Comparison of ENCODE assay signal across 35 cellular contexts in the genomic region with DNA sequence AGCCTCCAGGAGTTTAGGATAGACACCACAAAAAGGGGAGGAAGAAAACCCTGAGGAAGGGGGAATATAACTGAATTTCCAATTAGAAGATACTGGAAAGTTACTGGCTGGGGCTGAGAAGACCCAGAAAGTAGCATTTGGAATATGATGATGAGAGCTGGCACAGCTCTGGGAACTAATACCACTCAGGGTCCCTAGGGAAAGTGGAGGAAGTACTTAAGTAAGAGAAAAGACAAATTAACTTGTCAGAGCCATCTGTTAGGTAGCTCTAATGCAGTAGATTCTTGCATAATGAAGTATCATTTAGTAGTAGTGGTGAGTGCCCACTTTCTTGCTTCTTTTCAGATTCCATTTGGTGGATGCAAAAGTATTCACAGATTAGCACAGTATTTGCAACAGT.
DNase-seq lines count a peak whose midpoint lies in the region; ATAC-seq, FAIRE-seq and TF ChIP-seq lines count a peak whose summit lies in the region.
"Had no signal": no experiment of that assay in that cellular context is flagged by ENCODE, and none has a peak within 500 bp of the region (broad histone marks: within the 10 kb centered on the region; RNA-seq: fewer than 3 reads in every experiment).

No MANE protein-coding gene starts in this region.

- no peaks in the 10 kb centered on the region for H3K36me3 ChIP-seq in HepG2 (replicated peaks in 1 of 2; ENCODE audit: control insufficient read depth in 1 of 2, insufficient read depth in 2 of 2, low read length in 2 of 2)
- H3K36me3 ChIP-seq: MG63, thoracic aorta had no signal

- TF ChIP-seq POLR2A in NB4 (IDR thresholded peaks at IDR 0.05; ENCODE audit: extremely low read depth, insufficient read length) (no peak), HepG2 (IDR thresholded peaks at IDR 0.05; ENCODE audit: insufficient read depth in 1 of 2, low read depth in 2 of 2, low read length in 2 of 2) (no peak)

- intact Hi-C loops in HepG2 (cut with micrococcal nuclease; ENCODE audit: unreplicated experiment), result loop anchor here (10.0 kb wide), 1 partner anchor 86 kb away; no protein-coding TSS in a partner anchor

- H3K27ac ChIP-seq in HepG2 (ENCODE audit: extremely low read length, insufficient read depth, low read length) (no peak overlapping the region), coronary artery (no peak overlapping the region)
- H3K27ac ChIP-seq: A549, HL-60, thoracic aorta had no signal

- H3K4me2 ChIP-seq in HepG2 (ENCODE audit: low read depth, low read length), result no peak overlapping the region
- H3K4me2 ChIP-seq: A549 had no signal

- no peak for FAIRE-seq in HepG2 (lab: Jason Lieb, UNC)
- FAIRE-seq: A549, endothelial cell of umbilical vein, GM12878, small intestine, urothelium cell line had no signal

- DNase-seq in AG10803 (ENCODE audit: low read depth) (peak; percentile 35), NB4 (ENCODE audit: low read depth) (peak; percentile 17), NCI-H82 (lab: John Stamatoyannopoulos, UW) (peak; percentile 90), fibroblast of the aortic adventitia (ENCODE audit: low read depth) (peak; percentile 7), HepG2 (ENCODE audit: low spot score) (no peak), coronary artery (ENCODE audit: low spot score) (no peak)
- no peak for DNase-seq in stimulated activated CD4-positive, alpha-beta T cell treated with anti-CD3 and anti-CD28 coated beads, Interleukin-4, amount 100 ng/mL, for 24 hours
- DNase-seq: activated CD4-positive, alpha-beta T cell treated with anti-CD3 and anti-CD28 coated beads for 4 hours; activated CD8-positive, alpha-beta T cell treated with anti-CD3 and anti-CD28 coated beads, Interleukin-2, amount 10 ng/mL, durations not matched to agents 7 days and 5 days; activated naive CD4-positive, alpha-beta T cell treated with anti-CD3 and anti-CD28 coated beads, Interleukin-2, amount 50 U/mL, for 16 hours; amniotic stem cell; CD4-positive, alpha-beta T cell; DMS153; glutamatergic neuron; H7; KG1; left colon; MG63; mucosa of descending colon; NCI-H1105 treated with DMSO at 0.1 percent for 48 hours; NCI-H2081; NCI-H510A; NK-92 treated with Interleukin-12 subunit alpha and Interleukin-12 subunit beta, amount 100 ng/mL, for 24 hours; PC-3; small intestine; stimulated activated naive CD8-positive, alpha-beta T cell treated with anti-CD3 and anti-CD28 coated beads, Interleukin-15, amount 100 ng/mL, for 72 hours had no signal

- no peak for TF ChIP-seq RAD21 in HepG2 (CRISPR knock-in tag; IDR thresholded peaks at IDR 0.05)

- H3K4me3 ChIP-seq in AG10803 (ENCODE audit: low read length), result no peak overlapping the region
- H3K4me3 ChIP-seq in NB4 (ENCODE audit: low read depth, low read length), result no peak overlapping the region
- no peak overlapping the region for H3K4me3 ChIP-seq in fibroblast of the aortic adventitia (ENCODE audit: low read depth, low read length)
- H3K4me3 ChIP-seq in HepG2 (replicated peaks in 1 of 3; ENCODE audit: insufficient read depth in 1 of 3, low read depth in 2 of 3, low read length in 3 of 3), result no peak overlapping the region
- H3K4me3 ChIP-seq in coronary artery, result no peak overlapping the region
- H3K4me3 ChIP-seq: A549, GM12878, MG63, mucosa of descending colon, thoracic aorta had no signal

- no peak overlapping the region for H3K9ac ChIP-seq in HepG2 (ENCODE audit: insufficient read depth, low read depth, low read length)

- no peak overlapping the region for H2AFZ ChIP-seq in HepG2 (ENCODE audit: low read length)

- BruUV-seq in HepG2 (replicated peaks; lab: Mats Ljungman, UMichigan), result no TSS peak

- H4K20me1 ChIP-seq in HepG2 (ENCODE audit: insufficient read depth, low read length), result no peaks in the 10 kb centered on the region

- ATAC-seq in HepG2 (no peak), GM21737 (IDR thresholded peaks at IDR 0.05; ENCODE audit: unreplicated experiment) (no peak)
- ATAC-seq: A549; activated CD8-positive, alpha-beta T cell treated with anti-CD3 and anti-CD28 coated beads, Interleukin-2, amount 10 ng/mL, durations not matched to agents 7 days and 5 days; GM12878; left colon; mucosa of descending colon; natural killer cell treated with Interleukin-12 subunit alpha and Interleukin-12 subunit beta and Interleukin-15 and Interleukin-18, amount 100 ng/mL, for 72 hours; PC-3; Right ventricle myocardium inferior; stimulated activated naive CD8-positive, alpha-beta T cell treated with anti-CD3 and anti-CD28 coated beads, Interleukin-15, amount 100 ng/mL, for 72 hours had no signal

- H3K9me3 ChIP-seq in HepG2 (ENCODE audit: low read length), result no peaks in the 10 kb centered on the region
- H3K9me3 ChIP-seq: A549, MG63, mucosa of descending colon, thoracic aorta had no signal

- no peaks in the 10 kb centered on the region for H3K27me3 ChIP-seq in HepG2 (ENCODE audit: control insufficient read depth in 1 of 2, insufficient read depth in 2 of 2, low read length in 2 of 2)
- H3K27me3 ChIP-seq: MG63 had no signal

- in situ Hi-C loops in HepG2 (cut with HindIII; ENCODE audit: extremely low pct_ligation_motif_present, low pct_unique_long_range_greater_than_20kb), result no loop called here

- POLR2A ChIA-PET in HepG2 (lab: Yijun Ruan, JAX), result no interaction called here

- H3K4me1 ChIP-seq in HepG2 (ENCODE audit: insufficient read depth, low read length), result no peaks in the 10 kb centered on the region
- H3K4me1 ChIP-seq: A549 had no signal

- TF ChIP-seq CTCF in AG10803 (conservative IDR thresholded peaks at IDR 0.05; ENCODE audit: low read length) (no peak), NB4 (IDR thresholded peaks at IDR 0.05; ENCODE audit: low read depth, low read length) (no peak), fibroblast of the aortic adventitia (IDR thresholded peaks at IDR 0.05; ENCODE audit: insufficient read depth, low read length) (no peak), HepG2 (CRISPR knock-in tag; IDR thresholded peaks at IDR 0.05) (no peak), coronary artery (IDR thresholded peaks at IDR 0.05) (no peak)

- CTCF ChIA-PET in HepG2 (lab: Yijun Ruan, JAX; ENCODE audit: low intra/inter-chr PET ratio, low total read pairs), result no interaction called here

- no peak for TF ChIP-seq EP300 in HepG2 (IDR thresholded peaks at IDR 0.05; ENCODE audit: low read depth in 2 of 2, low read length in 2 of 2)
- TF ChIP-seq EP300 in HepG2 (CRISPR knock-in tag; IDR thresholded peaks at IDR 0.05; ENCODE audit: borderline replicate concordance), result no peak

- no peaks in the 10 kb centered on the region for H3K79me2 ChIP-seq in HepG2 (ENCODE audit: insufficient read depth, low read length)

TF ChIP-seq in HepG2, 621 proteins besides CTCF, POLR2A, EP300 and RAD21:
- no peak for TF ChIP-seq KLF11 (CRISPR knock-in tag; IDR thresholded peaks at IDR 0.05)
- TF ChIP-seq PRPF4 (IDR thresholded peaks at IDR 0.05; ENCODE audit: low read depth, low read length, poor library complexity, severe bottlenecking), result no peak

Comparison
In these comparisons a context has a peak if more than half of its experiments do, and no peak if none do; other contexts are left out.
1. DNase-seq: peak in AG10803 (single experiment), NB4 (single experiment), NCI-H82 (single experiment) and fibroblast of the aortic adventitia (single experiment); none in HepG2 (single experiment), coronary artery (single experiment) and stimulated activated CD4-positive, alpha-beta T cell treated with anti-CD3 and anti-CD28 coated beads, Interleukin-4, amount 100 ng/mL, for 24 hours (single experiment).